Comparison of ENCODE assay signal across 8 cellular contexts in genomic region chr4:127783026-127783769, GRCh38. TPM values are rescaled to one million over a fixed set of nuclear protein-coding genes. Genes with fewer than 3 reads are reported as not detected.
DNase-seq lines count a peak whose midpoint lies in the region; ATAC-seq and TF ChIP-seq lines count a peak whose summit lies in the region.

No MANE protein-coding gene starts in this region.

- peaks cover 8% of the 10 kb centered on the region for H3K36me3 Mint-ChIP-seq in activated naive CD8-positive, alpha-beta T cell treated with anti-CD3 and anti-CD28 coated beads for 36 hours

- WGBS in GM23248 (ENCODE audit: low coverage in 1 of 2, low lambda C conversion rate in 2 of 2, missing lambda C conversion rate in 2 of 2), 2 experiments: 5 to 6% methylated on average over 25 of the region's 25 CpGs

- peaks cover 19% of the 10 kb centered on the region for H3K4me1 Mint-ChIP-seq in activated naive CD8-positive, alpha-beta T cell treated with anti-CD3 and anti-CD28 coated beads for 36 hours

- H3K9me2 ChIP-seq in GM23248 (ENCODE audit: insufficient read depth): no peaks in the 10 kb centered on the region

- peaks cover 10% of the 10 kb centered on the region; the same call in 1 of the 2 replicates for H3F3A ChIP-seq in GM23248 (ENCODE audit: insufficient read depth)

- H2AFZ ChIP-seq in GM23248: peak overlapping the region; percentile 86

- peak overlapping the region; percentile 83 for H3K27ac Mint-ChIP-seq in activated naive CD8-positive, alpha-beta T cell treated with anti-CD3 and anti-CD28 coated beads for 36 hours

- DNase-seq in NCI-H146 (lab: John Stamatoyannopoulos, UW) (peak; percentile 37), NCI-H146 treated with DMSO at 0.1 percent for 48 hours (lab: John Stamatoyannopoulos, UW; ENCODE audit: unreplicated experiment) (no peak), GM23248 (peak; percentile 66), NCI-H1092 treated with DMSO at 0.1 percent for 48 hours (lab: John Stamatoyannopoulos, UW) (peak; percentile 39), head of caudate nucleus (peak; percentile 42 to 82 (median 63))
- DNase-seq in activated naive CD8-positive, alpha-beta T cell treated with anti-CD3 and anti-CD28 coated beads for 36 hours: no peak

- ATAC-seq in GM18907 (IDR thresholded peaks at IDR 0.05; ENCODE audit: unreplicated experiment): no peak

- in situ Hi-C loops in GM23248 (cut with MboI): no loop called here

- H3K36me3 ChIP-seq in GM23248 (ENCODE audit: low read depth) (no peaks in the 10 kb centered on the region), neutrophil (no peaks in the 10 kb centered on the region)

- H3K9me3 Mint-ChIP-seq in activated naive CD8-positive, alpha-beta T cell treated with anti-CD3 and anti-CD28 coated beads for 36 hours: no peaks in the 10 kb centered on the region

- H3K4me1 ChIP-seq in GM23248 (ENCODE audit: insufficient read depth) (no peaks in the 10 kb centered on the region), neutrophil (ENCODE audit: control insufficient read depth in 1 of 2, insufficient read depth in 1 of 2, low read depth in 1 of 2, low read length in 1 of 2) (peaks cover 15 to 21% of the 10 kb centered on the region in 2 experiments)

- H3K79me2 ChIP-seq in GM23248 (ENCODE audit: insufficient read depth): no peaks in the 10 kb centered on the region

- H3K4me3 Mint-ChIP-seq in activated naive CD8-positive, alpha-beta T cell treated with anti-CD3 and anti-CD28 coated beads for 36 hours: peak overlapping the region; percentile 85

- TF ChIP-seq CTCF in neutrophil (IDR thresholded peaks at IDR 0.05): no peak

- H3K27ac ChIP-seq in GM23248 (no peak overlapping the region), neutrophil (no peak overlapping the region)

- H3K9ac ChIP-seq in GM23248: peak overlapping the region; percentile 85

- H3K27me3 Mint-ChIP-seq in activated naive CD8-positive, alpha-beta T cell treated with anti-CD3 and anti-CD28 coated beads for 36 hours: peaks cover 71% of the 10 kb centered on the region

- H3K4me3 ChIP-seq in GM23248 (peak overlapping the region; percentile 78), neutrophil (ENCODE audit: low read depth in 1 of 2, low read length in 1 of 2) (peak overlapping the region; percentile 60 to 73)

- H3K27me3 ChIP-seq in GM23248 (replicated peaks; ENCODE audit: insufficient read depth) (no peaks in the 10 kb centered on the region), neutrophil (peaks cover 50% of the 10 kb centered on the region)

- H3K4me2 ChIP-seq in GM23248 (ENCODE audit: unreplicated experiment): peak overlapping the region; percentile 95

- no peaks in the 10 kb centered on the region for H4K20me1 ChIP-seq in GM23248 (ENCODE audit: insufficient read depth)

- intact Hi-C loops in head of caudate nucleus (cut with DNase I): loop anchor here (2.0 kb wide), 1 partner anchor 278 kb away; the partner anchor contains the start of gene LARP1B

- H3K9me3 ChIP-seq in GM23248 (ENCODE audit: low read depth) (no peaks in the 10 kb centered on the region), neutrophil (no peaks in the 10 kb centered on the region)

RNA-seq across cellular contexts. Expression of gene HSPA4L, which starts 1.1 kb away (rescaled TPM):
- 1.3 and 1.4 TPM in 2 replicates for total RNA-seq in GM23248 (2014; rRNA removed; shearing (Covaris generic))
- 2.1 and 2.2 TPM in 2 replicates for polyA plus RNA-seq in GM23248 (2016; fragmentation: Nextera tagmentation; extraction: Ambion mirVana)
- 1 to 10 TPM; 3.8 to 4.8 TPM for total RNA-seq in activated naive CD8-positive, alpha-beta T cell treated with anti-CD3 and anti-CD28 coated beads for 36 hours

RNA-seq across cellular contexts. Expression of gene SLC25A31, which starts 53.0 kb away (rescaled TPM):
- not detected in 2 replicates for total RNA-seq in GM23248 (2014; rRNA removed; shearing (Covaris generic))
- not detected in 2 replicates for polyA plus RNA-seq in GM23248 (2016; fragmentation: Nextera tagmentation; extraction: Ambion mirVana)
- not detected for total RNA-seq in activated naive CD8-positive, alpha-beta T cell treated with anti-CD3 and anti-CD28 coated beads for 36 hours

Comparison
In these comparisons a context has a peak if more than half of its experiments do, and no peak if none do; other contexts are left out.
1. DNase-seq: peak in NCI-H146 (single experiment), GM23248 (single experiment), NCI-H1092 treated with DMSO at 0.1 percent for 48 hours (single experiment) and head of caudate nucleus (42 of 42); none in NCI-H146 treated with DMSO at 0.1 percent for 48 hours (single experiment) and activated naive CD8-positive, alpha-beta T cell treated with anti-CD3 and anti-CD28 coated beads for 36 hours (single experiment).